ENCODE assay signal across 8 cellular contexts in the genomic region with DNA sequence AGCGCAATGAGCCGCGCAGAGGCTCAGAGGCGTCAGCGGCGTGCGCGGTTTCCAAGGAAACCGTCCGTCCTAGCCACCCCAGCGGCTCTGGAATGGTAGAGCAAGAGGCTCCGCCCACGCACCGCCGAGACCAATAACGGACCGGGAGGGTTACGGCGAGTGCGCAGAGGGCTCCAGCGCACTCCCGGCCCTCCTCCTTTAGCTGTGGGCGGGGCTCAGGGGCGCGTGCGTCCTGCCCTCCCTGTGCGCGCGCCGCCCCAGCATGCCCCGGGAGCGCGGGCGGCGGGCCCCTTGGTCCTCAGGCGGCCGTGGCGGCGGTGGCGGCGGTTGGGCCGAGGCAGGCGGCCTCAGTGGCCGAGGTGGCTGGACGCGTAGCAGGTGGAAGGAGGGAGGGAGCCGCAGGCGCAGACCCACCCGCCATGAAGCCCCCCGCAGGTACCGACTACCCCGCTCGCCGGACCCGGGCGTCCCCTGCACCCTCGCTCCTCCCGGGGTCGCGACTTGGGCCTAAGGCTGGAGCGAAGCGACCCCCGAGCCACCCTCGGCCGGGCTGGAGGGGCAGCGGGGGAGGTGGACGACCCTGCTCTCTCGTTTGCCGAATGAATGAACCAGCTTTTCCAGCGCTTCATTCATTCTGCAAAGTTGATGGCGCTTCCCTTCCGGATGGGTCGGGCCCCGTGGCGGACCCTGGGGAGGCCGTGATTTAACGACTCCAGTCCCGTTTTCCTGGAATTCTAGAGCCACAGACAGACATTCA. TPM values are rescaled to one million over a fixed set of nuclear protein-coding genes. Genes with fewer than 3 reads are reported as not detected.
DNase-seq lines count a peak whose midpoint lies in the region; ATAC-seq and TF ChIP-seq lines count a peak whose summit lies in the region.

A gene (plus strand): TSS at position 260 of the 757 bp plus-strand sequence. CDS start 160 bp downstream, at position 420.

- peaks cover 3% of the 10 kb centered on the region; the same call in 1 of the 2 replicates for H4K20me1 ChIP-seq in KMS-11 (ENCODE audit: insufficient read depth)

- ATAC-seq in GM21723 (IDR thresholded peaks at IDR 0.05; ENCODE audit: unreplicated experiment) (peak; percentile 54), esophagus mucosa (peak; percentile 95)

- H2AFZ ChIP-seq in KMS-11 (ENCODE audit: low read depth): peak within 1 kb of the TSS; percentile 75; the same call in 1 of the 2 replicates

- H3K9ac ChIP-seq in KMS-11 (peak within 1 kb of the TSS; percentile 81), muscle layer of colon (ENCODE audit: low read length) (peak within 1 kb of the TSS; percentile 44)

- H3K27me3 ChIP-seq in KMS-11 (ENCODE audit: insufficient read depth, low read depth) (no peaks in the 10 kb centered on the region), Peyer's patch (no peaks in the 10 kb centered on the region), muscle layer of colon (ENCODE audit: control insufficient read depth in 1 of 2, insufficient read depth in 2 of 2, low read length in 2 of 2) (no peaks in the 10 kb centered on the region)

- no peak for TF ChIP-seq CTCF in KMS-11 (conservative IDR thresholded peaks at IDR 0.05; ENCODE audit: low read depth, low read length)
- peak in 1 of 6 experiments; percentile 22 for TF ChIP-seq CTCF in Peyer's patch (IDR thresholded peaks at IDR 0.05)

- H3K27ac ChIP-seq in KMS-11 (peak within 1 kb of the TSS; percentile 30; the same call in 1 of the 2 replicates), Peyer's patch (peak within 1 kb of the TSS; percentile 37 to 78 (median 60)), muscle layer of colon (ENCODE audit: low read depth, low read length) (peak within 1 kb of the TSS; percentile 75)

- H3K36me3 ChIP-seq in KMS-11 (ENCODE audit: insufficient read depth) (no peaks in the 10 kb centered on the region), Peyer's patch (no peaks in the 10 kb centered on the region), muscle layer of colon (ENCODE audit: insufficient read depth, low read length) (peaks cover 3% of the 10 kb centered on the region)

- peaks cover 28% of the 10 kb centered on the region for H3K4me1 ChIP-seq in KMS-11 (ENCODE audit: low read depth, poor library complexity, severe bottlenecking)
- peaks cover 0 to 39% (median 9%) of the 10 kb centered on the region in 4 donors for H3K4me1 ChIP-seq in Peyer's patch
- H3K4me1 ChIP-seq in muscle layer of colon (ENCODE audit: insufficient read depth, low read length): peaks cover 45% of the 10 kb centered on the region

- DNase-seq in DMS153 treated with DMSO at 0.1 percent for 48 hours (lab: John Stamatoyannopoulos, UW; ENCODE audit: unreplicated experiment): peak; percentile 97
- peak; percentile 98 to 99 (median 99) for DNase-seq in Peyer's patch
- peak; percentile 98 to 99 for DNase-seq in activated T-cell treated with anti-CD3 and anti-CD28 coated beads, Interleukin-2, amount 50 U/mL, for 48 hours
- peak; percentile 99 for DNase-seq in stimulated activated CD8-positive, alpha-beta memory T cell treated with anti-CD3 and anti-CD28 coated beads, Interleukin-7, amount 100 ng/mL, for 24 hours (ENCODE audit: low read depth)

- no peaks in the 10 kb centered on the region for H3K9me3 ChIP-seq in Peyer's patch
- no peaks in the 10 kb centered on the region for H3K9me3 ChIP-seq in muscle layer of colon (ENCODE audit: low read length)

- H3K4me3 ChIP-seq in KMS-11 (IDR thresholded peaks at IDR 0.05; ENCODE audit: insufficient read depth, low read depth, low read length) (no peak within 1 kb of the TSS), Peyer's patch (peak within 1 kb of the TSS; percentile 72 to 98 (median 81)), muscle layer of colon (ENCODE audit: low read depth in 1 of 2, low read length in 2 of 2) (peak within 1 kb of the TSS; percentile 66 to 67)

- H3K79me2 ChIP-seq in KMS-11 (ENCODE audit: insufficient read depth, low read depth): peaks cover 57% of the 10 kb centered on the region

- peak; percentile 33 to 64 for TF ChIP-seq POLR2A in Peyer's patch (IDR thresholded peaks at IDR 0.05)

- peak within 1 kb of the TSS; percentile 95 for H3K4me2 ChIP-seq in KMS-11

RNA-seq across cellular contexts. Expression of the gene that starts here (rescaled TPM):
- total RNA-seq in Peyer's patch: 100 to 1,000 TPM in 1 of 4 donors, 10 to 100 TPM in 3; 24.3 to 142 (median 49.5) TPM
- total RNA-seq in esophagus mucosa: 50.3 TPM
